8 cellular contexts compared by ENCODE assay signal in genomic region chr7:5296627-5297226, GRCh38. TPM values are rescaled to one million over a fixed set of nuclear protein-coding genes. Genes with fewer than 3 reads are reported as not detected.
A peak's percentile ranks its signal among the peaks of the same experiment; 100 is the strongest.
DNase-seq lines count a peak whose midpoint lies in the region; ATAC-seq and TF ChIP-seq lines count a peak whose summit lies in the region.

No MANE protein-coding gene starts in this region.

- no peak for TF ChIP-seq CTCF in ovary (IDR thresholded peaks at IDR 0.05)
- TF ChIP-seq CTCF in body of pancreas (IDR thresholded peaks at IDR 0.05): no peak

- H3K27me3 ChIP-seq in ovary: no peaks in the 10 kb centered on the region
- H3K27me3 ChIP-seq in body of pancreas: no peaks in the 10 kb centered on the region

- TF ChIP-seq EP300 in ovary (IDR thresholded peaks at IDR 0.05): no peak

- H3K4me1 ChIP-seq in ovary (ENCODE audit: insufficient read depth) (no peaks in the 10 kb centered on the region), body of pancreas (no peaks in the 10 kb centered on the region)

- TF ChIP-seq POLR2A in ovary (IDR thresholded peaks at IDR 0.05) (no peak), body of pancreas (IDR thresholded peaks at IDR 0.05) (no peak)

- no peaks in the 10 kb centered on the region for H3K36me3 ChIP-seq in ovary
- no peaks in the 10 kb centered on the region for H3K36me3 ChIP-seq in body of pancreas (replicated peaks in 1 of 2; ENCODE audit: insufficient read depth in 1 of 2, low read depth in 2 of 2)

- no peak overlapping the region for H3K27ac ChIP-seq in ovary
- no peak overlapping the region for H3K27ac ChIP-seq in body of pancreas

- H3K9me3 ChIP-seq in ovary (no peaks in the 10 kb centered on the region), body of pancreas (no peaks in the 10 kb centered on the region)

- intact Hi-C loops in ovary (cut with DNase I) (no loop called here), body of pancreas (cut with DNase I) (no loop called here)

- H3K4me3 ChIP-seq in ovary: no peak overlapping the region
- no peak overlapping the region for H3K4me3 ChIP-seq in body of pancreas

- 52 to 65% (median 60%) methylated on average over 37 to 47 of the region's 47 CpGs for WGBS in ovary, 3 donors
- 73 to 77% methylated on average over 10 to 20 of the region's 47 CpGs for WGBS in body of pancreas, 2 donors

- DNase-seq in activated CD4-positive, CD25-positive, alpha-beta regulatory T cell (lab: John Stamatoyannopoulos, UW): peak; percentile 18 to 58 (median 50)
- peak; percentile 95 for DNase-seq in ecto neural progenitor cell (ENCODE audit: low spot score)
- peak; percentile 67 to 69 for DNase-seq in stimulated activated CD4-positive, alpha-beta T cell treated with anti-CD3 and anti-CD28 coated beads, Interleukin-2, amount 100 ng/mL, for 24 hours
- no peak for DNase-seq in DMS 273 treated with DMSO at 0.1 percent for 48 hours (lab: John Stamatoyannopoulos, UW)
- DNase-seq in NCI-H748 (lab: John Stamatoyannopoulos, UW; ENCODE audit: unreplicated experiment): no peak
- no peak for DNase-seq in ovary
- no peak for DNase-seq in body of pancreas

- ATAC-seq in HG03095 (IDR thresholded peaks at IDR 0.05; ENCODE audit: unreplicated experiment) (peak; percentile 56), body of pancreas (no peak)

RNA-seq across cellular contexts. Expression of gene SLC29A4, which starts 14.0 kb away (rescaled TPM):
- 1 to 10 TPM; 1.1 to 9.9 (median 2.2) TPM for total RNA-seq in ovary
- polyA plus RNA-seq in ovary: 1 to 10 TPM; 2.1 to 2.9 TPM
- 10 to 100 TPM; 13.2 to 24.4 TPM for total RNA-seq in body of pancreas

Comparison
In these comparisons a context has a peak if more than half of its experiments do, and no peak if none do; other contexts are left out.
1. DNase-seq: peak in activated CD4-positive, CD25-positive, alpha-beta regulatory T cell (4 of 4), ecto neural progenitor cell (single experiment) and stimulated activated CD4-positive, alpha-beta T cell treated with anti-CD3 and anti-CD28 coated beads, Interleukin-2, amount 100 ng/mL, for 24 hours (2 of 2); none in DMS 273 treated with DMSO at 0.1 percent for 48 hours (single experiment), NCI-H748 (single experiment), ovary (0 of 5) and body of pancreas (0 of 4).